In the genomic region with DNA sequence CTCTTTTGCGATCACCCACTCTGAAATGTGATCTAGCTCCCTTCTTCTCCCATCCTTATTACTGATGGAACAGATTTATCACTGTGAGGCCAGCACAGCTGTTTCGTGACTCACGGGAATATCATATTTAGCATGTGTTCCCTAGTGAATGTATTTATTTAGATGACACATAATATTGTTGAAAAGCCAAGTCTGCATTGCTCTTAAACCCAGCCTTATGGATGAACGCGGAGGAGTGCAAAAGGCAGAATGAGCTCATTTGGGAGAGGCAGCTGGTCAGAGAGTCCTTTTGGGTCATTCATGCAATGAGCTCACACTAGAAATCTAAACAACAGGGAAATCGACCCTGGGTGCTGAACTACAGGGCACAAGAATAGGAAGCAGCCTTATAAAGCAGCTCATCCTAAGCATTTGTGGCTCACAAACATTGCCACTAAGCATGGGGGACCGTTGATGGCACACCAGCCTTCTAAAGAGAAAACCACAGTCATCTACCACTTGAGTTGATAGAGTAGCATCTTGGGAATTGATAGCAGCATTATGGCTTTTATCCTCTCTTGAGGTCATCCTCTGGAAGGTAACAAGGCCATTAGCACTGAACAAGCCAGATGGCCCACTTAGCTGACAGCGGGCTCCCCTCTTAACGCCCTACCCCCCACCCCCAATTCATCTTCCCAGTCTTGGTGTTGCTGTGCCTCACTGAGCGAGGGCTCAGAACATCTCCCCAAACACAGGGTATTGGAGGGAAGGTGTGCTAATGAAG, we compare ENCODE assay signal across 10 cellular contexts. TPM values are rescaled to one million over a fixed set of nuclear protein-coding genes. Genes with fewer than 3 reads are reported as not detected.
DNase-seq lines count a peak whose midpoint lies in the region; ATAC-seq and TF ChIP-seq lines count a peak whose summit lies in the region.
"Had no signal": no experiment of that assay in that cellular context is flagged by ENCODE, and none has a peak within 500 bp of the region (broad histone marks: within the 10 kb centered on the region; RNA-seq: fewer than 3 reads in every experiment).

No MANE protein-coding gene starts in this region.

- H3K27me3 ChIP-seq in heart right ventricle (peaks cover 0 to 13% (median 8%) of the 10 kb centered on the region in 7 donors), Panc1 (ENCODE audit: control insufficient read depth, insufficient read depth, low read length) (no peaks in the 10 kb centered on the region)

- in situ Hi-C loops in Panc1 (cut with HindIII; ENCODE audit: low pct_unique_long_range_greater_than_20kb, low sequenced_read_pairs), result no loop called here

- H3K4me1 ChIP-seq in heart right ventricle, result no peaks in the 10 kb centered on the region
- peaks cover 51% of the 10 kb centered on the region for H3K4me1 ChIP-seq in Panc1 (ENCODE audit: control insufficient read depth, insufficient read depth, low read length)

- POLR2A ChIA-PET in Panc1 (lab: Charles Lee), result interaction anchor here (0.6 kb wide), 5 partner anchors 22 to 72 kb away, joined by 3 to 8 read pairs (median 4); no protein-coding TSS in a partner anchor

- H3K36me3 ChIP-seq in heart right ventricle (no peaks in the 10 kb centered on the region), Panc1 (ENCODE audit: control insufficient read depth, insufficient read depth, low read length) (no peaks in the 10 kb centered on the region)

- DNase-seq in heart right ventricle (no peak), Right ventricle myocardium superior (no peak), Panc1 (ENCODE audit: low read depth, low spot score) (peak; percentile 95), fibroblast of the aortic adventitia (ENCODE audit: low read depth) (peak; percentile 94), HK-2 (ENCODE audit: unreplicated experiment) (no peak), ecto neural progenitor cell (ENCODE audit: low spot score) (no peak)
- no peak for DNase-seq in stimulated activated CD4-positive, alpha-beta T cell treated with anti-CD3 and anti-CD28 coated beads, Interleukin-4, amount 100 ng/mL, for 1 hour
- DNase-seq: ACHN had no signal

- ATAC-seq in heart right ventricle, result peak in 7 of 8 donors; percentile 38 to 67 (median 52)
- no peak for ATAC-seq in Right ventricle myocardium superior (ENCODE audit: poor library complexity)
- ATAC-seq in Panc1, result peak; percentile 64
- ATAC-seq in GM18909 (IDR thresholded peaks at IDR 0.05; ENCODE audit: poor library complexity, unreplicated experiment), result no peak
- ATAC-seq: HepG2 had no signal

- WGBS in heart right ventricle, 2 donors, result 53 to 58% methylated on average over 10 of the region's 10 CpGs

- peaks cover 0 to 5% (median 0%) of the 10 kb centered on the region in 11 donors for H3K9me3 ChIP-seq in heart right ventricle
- no peaks in the 10 kb centered on the region for H3K9me3 ChIP-seq in Panc1 (ENCODE audit: control insufficient read depth, insufficient read depth, low read depth, low read length)

- H3K27ac ChIP-seq in heart right ventricle (no peak overlapping the region), Panc1 (ENCODE audit: low read length) (peak overlapping the region; percentile 65)

- intact Hi-C loops in heart right ventricle (cut with DNase I), result no loop called here
- intact Hi-C loops in Right ventricle myocardium superior (cut with DNase I), result no loop called here
- intact Hi-C loops in Panc1 (cut with micrococcal nuclease; ENCODE audit: unreplicated experiment), result no loop called here

- no TSS peak for BruUV-seq in Panc1 (replicated peaks; lab: Mats Ljungman, UMichigan)

- no peak overlapping the region for H3K4me3 ChIP-seq in heart right ventricle
- H3K4me3 ChIP-seq in Panc1 (ENCODE audit: low read depth in 2 of 2, low read length in 2 of 2), result no peak overlapping the region
- H3K4me3 ChIP-seq in fibroblast of the aortic adventitia (ENCODE audit: low read depth, low read length), result no peak overlapping the region

- TF ChIP-seq CTCF in heart right ventricle (IDR thresholded peaks at IDR 0.05), result no peak
- TF ChIP-seq CTCF in Panc1 (IDR thresholded peaks at IDR 0.05), result no peak
- no peak for TF ChIP-seq CTCF in fibroblast of the aortic adventitia (IDR thresholded peaks at IDR 0.05; ENCODE audit: insufficient read depth, low read length)

- CTCF ChIA-PET in Panc1 (lab: Charles Lee), result interaction anchor here (0.5 to 0.9 kb wide), 2 partner anchors 23 to 771 kb away, joined by 3 to 5 read pairs; no protein-coding TSS in a partner anchor

RNA-seq across cellular contexts. Expression of gene SDK1, which starts 32.9 kb away (rescaled TPM):
- total RNA-seq in heart right ventricle (1 to 10 TPM; 1.0 to 5.3 (median 3.7) TPM), Right ventricle myocardium superior (2.2 TPM), Panc1 (2021; ENCODE audit: unreplicated experiment) (47.4 TPM), fibroblast of the aortic adventitia (ENCODE audit: low replicate concordance) (0.27 TPM in 1 of 2 replicates, not detected in the other)
- 1 to 10 TPM; 2.1 to 2.3 TPM for polyA plus RNA-seq in heart right ventricle
- polyA plus RNA-seq in Panc1 (2012; ENCODE audit: insufficient read length), result 67.8 TPM

Comparison
In these comparisons a context has a peak if more than half of its experiments do, and no peak if none do; other contexts are left out.
1. ATAC-seq: peak in heart right ventricle (7 of 8) and Panc1 (single experiment); none in Right ventricle myocardium superior (single experiment) and GM18909 (single experiment).
2. DNase-seq: peak in Panc1 (single experiment) and fibroblast of the aortic adventitia (single experiment); none in heart right ventricle (0 of 2), Right ventricle myocardium superior (single experiment), stimulated activated CD4-positive, alpha-beta T cell treated with anti-CD3 and anti-CD28 coated beads, Interleukin-4, amount 100 ng/mL, for 1 hour (single experiment), HK-2 (single experiment) and ecto neural progenitor cell (single experiment).